23 cellular contexts compared by ENCODE assay signal in the genomic region with DNA sequence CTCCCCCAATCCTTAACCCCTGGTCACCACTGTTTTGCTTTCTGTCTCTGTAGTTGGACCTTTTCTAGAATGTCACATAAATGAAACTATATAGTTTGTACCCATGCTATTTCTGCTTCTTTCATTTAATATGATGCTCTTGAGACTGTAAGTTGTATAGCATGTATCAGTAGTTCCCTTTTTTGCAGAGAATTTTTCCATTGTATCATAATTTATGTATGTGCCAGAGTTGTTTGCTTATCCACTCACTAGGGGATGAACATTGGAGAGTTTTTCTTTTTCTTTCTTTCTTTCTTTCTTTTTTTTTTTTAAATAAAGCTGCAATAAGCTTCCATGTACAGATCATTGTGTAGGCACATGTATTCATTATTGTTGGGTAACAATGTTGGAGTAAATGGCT.
"Had no signal": no experiment of that assay in that cellular context is flagged by ENCODE, and none has a peak within 500 bp of the region (broad histone marks: within the 10 kb centered on the region; RNA-seq: fewer than 3 reads in every experiment).

No MANE protein-coding gene starts in this region.

- H3K4me3 ChIP-seq: ascending aorta, body of pancreas had no signal

- ATAC-seq: activated CD8-positive, alpha-beta memory T cell treated with anti-CD3 and anti-CD28 coated beads, Interleukin-2, amount 10 ng/mL, durations not matched to agents 7 days and 5 days; activated naive CD4-positive, alpha-beta T cell treated with anti-CD3 and anti-CD28 coated beads, Interleukin-2, amount 50 U/mL, for 72 hours; activated naive CD8-positive, alpha-beta T cell treated with anti-CD3 and anti-CD28 coated beads, Interleukin-2, amount 50 U/mL, for 24 hours; body of pancreas; HepG2; PC-3; WTC11 had no signal

- H3K27me3 Mint-ChIP-seq: activated CD8-positive, alpha-beta memory T cell treated with anti-CD3 and anti-CD28 coated beads, Interleukin-2, amount 10 ng/mL, durations not matched to agents 7 days and 5 days; activated naive CD8-positive, alpha-beta T cell treated with anti-CD3 and anti-CD28 coated beads, Interleukin-2, amount 50 U/mL, for 24 hours; activated T-cell treated with anti-CD3 and anti-CD28 coated beads, Interleukin-2, amount 50 U/mL, for 24 hours had no signal

- H3K27ac ChIP-seq: ascending aorta, body of pancreas, KMS-11 had no signal

- H3K4me3 Mint-ChIP-seq: activated CD8-positive, alpha-beta memory T cell treated with anti-CD3 and anti-CD28 coated beads, Interleukin-2, amount 10 ng/mL, durations not matched to agents 7 days and 5 days; activated naive CD8-positive, alpha-beta T cell treated with anti-CD3 and anti-CD28 coated beads, Interleukin-2, amount 50 U/mL, for 24 hours; activated T-cell treated with anti-CD3 and anti-CD28 coated beads, Interleukin-2, amount 50 U/mL, for 24 hours; activated T-helper 1 cell treated with anti-CD3 and anti-CD28 coated beads, Interleukin-12 subunit alpha, Interleukin-12 subunit beta, Interleukin-2, Interleukin-4 antibody, amounts not matched to agents 30 ng/mL and 10 ng/mL and 1 ng/mL, durations not matched to agents 14 hours and 24 hours and 36 hours; WTC11 had no signal

- H3K27me3 ChIP-seq: ascending aorta, body of pancreas had no signal

- H3K36me3 Mint-ChIP-seq: activated CD8-positive, alpha-beta memory T cell treated with anti-CD3 and anti-CD28 coated beads, Interleukin-2, amount 10 ng/mL, durations not matched to agents 7 days and 5 days; activated naive CD4-positive, alpha-beta T cell treated with anti-CD3 and anti-CD28 coated beads, Interleukin-2, amount 50 U/mL, for 72 hours; WTC11 had no signal

- H3K9me3 ChIP-seq: ascending aorta, body of pancreas had no signal

- H3K36me3 ChIP-seq: ascending aorta had no signal

- H3K4me1 Mint-ChIP-seq: activated CD8-positive, alpha-beta memory T cell treated with anti-CD3 and anti-CD28 coated beads, Interleukin-2, amount 10 ng/mL, durations not matched to agents 7 days and 5 days; activated naive CD8-positive, alpha-beta T cell treated with anti-CD3 and anti-CD28 coated beads, Interleukin-2, amount 50 U/mL, for 24 hours; WTC11 had no signal

- H3K27ac Mint-ChIP-seq: activated CD8-positive, alpha-beta memory T cell treated with anti-CD3 and anti-CD28 coated beads, Interleukin-2, amount 10 ng/mL, durations not matched to agents 7 days and 5 days; activated naive CD4-positive, alpha-beta T cell treated with anti-CD3 and anti-CD28 coated beads, Interleukin-2, amount 50 U/mL, for 72 hours; activated naive CD8-positive, alpha-beta T cell treated with anti-CD3 and anti-CD28 coated beads, Interleukin-2, amount 50 U/mL, for 24 hours; activated T-cell treated with anti-CD3 and anti-CD28 coated beads, Interleukin-2, amount 50 U/mL, for 24 hours; activated T-helper 1 cell treated with anti-CD3 and anti-CD28 coated beads, Interleukin-12 subunit alpha, Interleukin-12 subunit beta, Interleukin-2, Interleukin-4 antibody, amounts not matched to agents 30 ng/mL and 10 ng/mL and 1 ng/mL, durations not matched to agents 14 hours and 24 hours and 36 hours; WTC11 had no signal

- H3K4me1 ChIP-seq: ascending aorta had no signal

- DNase-seq: activated CD4-positive, alpha-beta T cell treated with anti-CD3 and anti-CD28 coated beads for 48 hours; activated CD4-positive, alpha-beta T cell treated with anti-CD3 and anti-CD28 coated beads, Interleukin-2, amount 50 U/mL, for 48 hours; activated CD4-positive, CD25-positive, alpha-beta regulatory T cell treated with anti-CD3 and anti-CD28 coated beads, Interleukin-2, amount 50 U/mL, for 72 hours; activated CD8-positive, alpha-beta memory T cell treated with anti-CD3 and anti-CD28 coated beads, Interleukin-2, amount 10 ng/mL, durations not matched to agents 7 days and 5 days; activated effector memory CD4-positive, alpha-beta T cell treated with Interleukin-2 at 50 U/mL for 16 hours; activated naive CD4-positive, alpha-beta T cell treated with Interleukin-2 at 50 U/mL for 16 hours; activated naive CD8-positive, alpha-beta T cell treated with anti-CD3 and anti-CD28 coated beads, Interleukin-2, amount 50 U/mL, for 24 hours; activated T-cell treated with anti-CD3 and anti-CD28 coated beads, Interleukin-2, amount 50 U/mL, for 24 hours; amniotic stem cell; body of pancreas; central memory CD4-positive, alpha-beta T cell; NCI-H1048; NCI-H1417 treated with DMSO at 0.1 percent for 48 hours; NCI-H2107; PC-3; SHP77 treated with DMSO at 0.1 percent for 48 hours; T-helper 1 cell had no signal
